Comparison of ENCODE assay signal across 12 cellular contexts in genomic region chr11:126764221-126764620, GRCh38.
DNase-seq lines count a peak whose midpoint lies in the region; TF ChIP-seq lines count a peak whose summit lies in the region.
"Had no signal": no experiment of that assay in that cellular context is flagged by ENCODE, and none has a peak within 500 bp of the region (broad histone marks: within the 10 kb centered on the region; RNA-seq: fewer than 3 reads in every experiment).

No MANE protein-coding gene starts in this region.

- H3K4me3 ChIP-seq in astrocyte of the spinal cord (ENCODE audit: low read depth, low read length): no peak overlapping the region
- H3K4me3 ChIP-seq in coronary artery: no peak overlapping the region

- TF ChIP-seq CTCF in astrocyte of the spinal cord (IDR thresholded peaks at IDR 0.05; ENCODE audit: low read depth, low read length) (peak; percentile 30), coronary artery (IDR thresholded peaks at IDR 0.05) (no peak)

- DNase-seq in NCI-H748 (lab: John Stamatoyannopoulos, UW; ENCODE audit: unreplicated experiment): peak; percentile 23
- no peak for DNase-seq in NCI-H748 treated with DMSO at 0.1 percent for 48 hours (lab: John Stamatoyannopoulos, UW)
- DNase-seq in NCI-H1105 treated with DMSO at 0.1 percent for 48 hours (lab: John Stamatoyannopoulos, UW): peak; percentile 53
- DNase-seq in astrocyte of the spinal cord (ENCODE audit: low read depth, low spot score): no peak
- peak; percentile 6 for DNase-seq in stromal cell of bone marrow (ENCODE audit: low read depth)
- no peak for DNase-seq in GF-D8 (lab: John Stamatoyannopoulos, UW)
- DNase-seq in coronary artery (ENCODE audit: low spot score): no peak
- DNase-seq in NOMO-1 (lab: John Stamatoyannopoulos, UW; ENCODE audit: unreplicated experiment in 2 of 2): no peak
- DNase-seq: activated CD4-positive, alpha-beta T cell treated with anti-CD3 and anti-CD28 coated beads, Interleukin-2, amount 50 U/mL, for 48 hours; activated naive CD4-positive, alpha-beta T cell; islet precursor cell; small intestine had no signal

- in situ Hi-C loops in astrocyte of the spinal cord (cut with HindIII; ENCODE audit: low sequenced_read_pairs): no loop called here

- H3K27ac ChIP-seq in coronary artery: no peak overlapping the region

Comparison
In these comparisons a context has a peak if more than half of its experiments do, and no peak if none do; other contexts are left out.
1. DNase-seq: peak in NCI-H748 (single experiment), NCI-H1105 treated with DMSO at 0.1 percent for 48 hours (single experiment) and stromal cell of bone marrow (single experiment); none in NCI-H748 treated with DMSO at 0.1 percent for 48 hours (single experiment), astrocyte of the spinal cord (single experiment), GF-D8 (single experiment), coronary artery (single experiment) and NOMO-1 (0 of 2).